In genomic region chr14:35403085-35403396, GRCh38 we compare ENCODE assay signal across 1 cellular context.
TF ChIP-seq lines count a peak whose summit lies in the region.

No MANE protein-coding gene starts in this region.

TF ChIP-seq in HepG2, 621 proteins besides CTCF, POLR2A, EP300 and RAD21 (continued from another document and continues in another):
- peak; percentile 50 for TF ChIP-seq POLR2G (IDR thresholded peaks at IDR 0.05; ENCODE audit: low read depth, low read length)
- no peak for TF ChIP-seq ZNF17 (CRISPR knock-in tag; IDR thresholded peaks at IDR 0.05)
- TF ChIP-seq ZNF550 (CRISPR knock-in tag; IDR thresholded peaks at IDR 0.05; ENCODE audit: borderline replicate concordance), result 0 out of 2 replicates have a peak, but pooled peaks have one; percentile 12
- no peak for TF ChIP-seq SAP130 (CRISPR knock-in tag; IDR thresholded peaks at IDR 0.05; ENCODE audit: low read depth)
- no peak for TF ChIP-seq RNF2 (conservative IDR thresholded peaks at IDR 0.05; ENCODE audit: low read depth)
- TF ChIP-seq, protein P1, sequence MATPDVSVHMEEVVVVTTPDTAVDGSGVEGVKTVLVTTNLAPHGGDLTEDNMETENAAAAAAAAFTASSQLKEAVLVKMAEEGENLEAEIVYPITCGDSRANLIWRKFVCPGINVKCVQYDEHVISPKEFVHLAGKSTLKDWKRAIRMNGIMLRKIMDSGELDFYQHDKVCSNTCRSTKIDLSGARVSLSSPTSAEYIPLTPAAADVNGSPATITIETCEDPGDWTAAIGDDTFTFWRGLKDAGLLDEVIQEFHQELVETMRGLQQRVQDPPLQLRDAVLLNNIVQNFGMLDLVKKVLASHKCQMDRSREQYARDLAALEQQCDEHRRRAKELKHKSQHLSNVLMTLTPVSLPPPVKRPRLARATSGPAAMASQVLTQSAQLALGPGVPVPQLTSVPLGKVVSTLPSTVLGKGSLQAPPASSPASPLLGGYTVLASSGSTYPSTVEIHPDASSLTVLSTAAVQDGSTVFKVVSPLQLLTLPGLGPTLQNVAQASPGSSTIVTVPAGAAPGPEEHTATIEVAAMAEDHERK (CRISPR knock-in tag; IDR thresholded peaks at IDR 0.05; ENCODE audit: low read depth), result no peak
- TF ChIP-seq ZFP62 (CRISPR knock-in tag; IDR thresholded peaks at IDR 0.05), result no peak
- TF ChIP-seq SCMH1 (CRISPR knock-in tag; IDR thresholded peaks at IDR 0.05; ENCODE audit: borderline replicate concordance), result no peak
- no peak for TF ChIP-seq MXD3 (CRISPR knock-in tag; IDR thresholded peaks at IDR 0.05)
- no peak for TF ChIP-seq ZNF781 (CRISPR knock-in tag; IDR thresholded peaks at IDR 0.05; ENCODE audit: borderline replicate concordance, not compliant biosample characterization)
- TF ChIP-seq, protein P2, sequence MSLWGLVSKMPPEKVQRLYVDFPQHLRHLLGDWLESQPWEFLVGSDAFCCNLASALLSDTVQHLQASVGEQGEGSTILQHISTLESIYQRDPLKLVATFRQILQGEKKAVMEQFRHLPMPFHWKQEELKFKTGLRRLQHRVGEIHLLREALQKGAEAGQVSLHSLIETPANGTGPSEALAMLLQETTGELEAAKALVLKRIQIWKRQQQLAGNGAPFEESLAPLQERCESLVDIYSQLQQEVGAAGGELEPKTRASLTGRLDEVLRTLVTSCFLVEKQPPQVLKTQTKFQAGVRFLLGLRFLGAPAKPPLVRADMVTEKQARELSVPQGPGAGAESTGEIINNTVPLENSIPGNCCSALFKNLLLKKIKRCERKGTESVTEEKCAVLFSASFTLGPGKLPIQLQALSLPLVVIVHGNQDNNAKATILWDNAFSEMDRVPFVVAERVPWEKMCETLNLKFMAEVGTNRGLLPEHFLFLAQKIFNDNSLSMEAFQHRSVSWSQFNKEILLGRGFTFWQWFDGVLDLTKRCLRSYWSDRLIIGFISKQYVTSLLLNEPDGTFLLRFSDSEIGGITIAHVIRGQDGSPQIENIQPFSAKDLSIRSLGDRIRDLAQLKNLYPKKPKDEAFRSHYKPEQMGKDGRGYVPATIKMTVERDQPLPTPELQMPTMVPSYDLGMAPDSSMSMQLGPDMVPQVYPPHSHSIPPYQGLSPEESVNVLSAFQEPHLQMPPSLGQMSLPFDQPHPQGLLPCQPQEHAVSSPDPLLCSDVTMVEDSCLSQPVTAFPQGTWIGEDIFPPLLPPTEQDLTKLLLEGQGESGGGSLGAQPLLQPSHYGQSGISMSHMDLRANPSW (CRISPR knock-in tag; IDR thresholded peaks at IDR 0.05; ENCODE audit: borderline replicate concordance), result no peak
- TF ChIP-seq, protein P3, sequence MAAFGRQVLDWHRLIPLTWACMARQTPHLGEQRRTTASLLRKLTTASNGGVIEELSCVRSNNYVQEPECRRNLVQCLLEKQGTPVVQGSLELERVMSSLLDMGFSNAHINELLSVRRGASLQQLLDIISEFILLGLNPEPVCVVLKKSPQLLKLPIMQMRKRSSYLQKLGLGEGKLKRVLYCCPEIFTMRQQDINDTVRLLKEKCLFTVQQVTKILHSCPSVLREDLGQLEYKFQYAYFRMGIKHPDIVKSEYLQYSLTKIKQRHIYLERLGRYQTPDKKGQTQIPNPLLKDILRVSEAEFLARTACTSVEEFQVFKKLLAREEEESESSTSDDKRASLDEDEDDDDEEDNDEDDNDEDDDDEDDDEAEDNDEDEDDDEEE (CRISPR knock-in tag; IDR thresholded peaks at IDR 0.05), result peak; percentile 84; the same call in 1 of the 2 replicates
- TF ChIP-seq IKZF4 (CRISPR knock-in tag; IDR thresholded peaks at IDR 0.05; ENCODE audit: borderline replicate concordance, low read depth, not compliant biosample characterization), result no peak
- TF ChIP-seq, protein P4, sequence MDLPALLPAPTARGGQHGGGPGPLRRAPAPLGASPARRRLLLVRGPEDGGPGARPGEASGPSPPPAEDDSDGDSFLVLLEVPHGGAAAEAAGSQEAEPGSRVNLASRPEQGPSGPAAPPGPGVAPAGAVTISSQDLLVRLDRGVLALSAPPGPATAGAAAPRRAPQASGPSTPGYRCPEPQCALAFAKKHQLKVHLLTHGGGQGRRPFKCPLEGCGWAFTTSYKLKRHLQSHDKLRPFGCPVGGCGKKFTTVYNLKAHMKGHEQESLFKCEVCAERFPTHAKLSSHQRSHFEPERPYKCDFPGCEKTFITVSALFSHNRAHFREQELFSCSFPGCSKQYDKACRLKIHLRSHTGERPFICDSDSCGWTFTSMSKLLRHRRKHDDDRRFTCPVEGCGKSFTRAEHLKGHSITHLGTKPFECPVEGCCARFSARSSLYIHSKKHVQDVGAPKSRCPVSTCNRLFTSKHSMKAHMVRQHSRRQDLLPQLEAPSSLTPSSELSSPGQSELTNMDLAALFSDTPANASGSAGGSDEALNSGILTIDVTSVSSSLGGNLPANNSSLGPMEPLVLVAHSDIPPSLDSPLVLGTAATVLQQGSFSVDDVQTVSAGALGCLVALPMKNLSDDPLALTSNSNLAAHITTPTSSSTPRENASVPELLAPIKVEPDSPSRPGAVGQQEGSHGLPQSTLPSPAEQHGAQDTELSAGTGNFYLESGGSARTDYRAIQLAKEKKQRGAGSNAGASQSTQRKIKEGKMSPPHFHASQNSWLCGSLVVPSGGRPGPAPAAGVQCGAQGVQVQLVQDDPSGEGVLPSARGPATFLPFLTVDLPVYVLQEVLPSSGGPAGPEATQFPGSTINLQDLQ (CRISPR knock-in tag; IDR thresholded peaks at IDR 0.05), result no peak
- no peak for TF ChIP-seq ZNF18 (CRISPR knock-in tag; IDR thresholded peaks at IDR 0.05; ENCODE audit: insufficient replicate concordance)
- no peak for TF ChIP-seq ZNF337 (CRISPR knock-in tag; IDR thresholded peaks at IDR 0.05; ENCODE audit: borderline replicate concordance, low read depth)
- TF ChIP-seq GATAD1 (CRISPR knock-in tag; IDR thresholded peaks at IDR 0.05), result no peak
- no peak for TF ChIP-seq KDM1A (CRISPR knock-in tag; IDR thresholded peaks at IDR 0.05)
- TF ChIP-seq, protein P5, sequence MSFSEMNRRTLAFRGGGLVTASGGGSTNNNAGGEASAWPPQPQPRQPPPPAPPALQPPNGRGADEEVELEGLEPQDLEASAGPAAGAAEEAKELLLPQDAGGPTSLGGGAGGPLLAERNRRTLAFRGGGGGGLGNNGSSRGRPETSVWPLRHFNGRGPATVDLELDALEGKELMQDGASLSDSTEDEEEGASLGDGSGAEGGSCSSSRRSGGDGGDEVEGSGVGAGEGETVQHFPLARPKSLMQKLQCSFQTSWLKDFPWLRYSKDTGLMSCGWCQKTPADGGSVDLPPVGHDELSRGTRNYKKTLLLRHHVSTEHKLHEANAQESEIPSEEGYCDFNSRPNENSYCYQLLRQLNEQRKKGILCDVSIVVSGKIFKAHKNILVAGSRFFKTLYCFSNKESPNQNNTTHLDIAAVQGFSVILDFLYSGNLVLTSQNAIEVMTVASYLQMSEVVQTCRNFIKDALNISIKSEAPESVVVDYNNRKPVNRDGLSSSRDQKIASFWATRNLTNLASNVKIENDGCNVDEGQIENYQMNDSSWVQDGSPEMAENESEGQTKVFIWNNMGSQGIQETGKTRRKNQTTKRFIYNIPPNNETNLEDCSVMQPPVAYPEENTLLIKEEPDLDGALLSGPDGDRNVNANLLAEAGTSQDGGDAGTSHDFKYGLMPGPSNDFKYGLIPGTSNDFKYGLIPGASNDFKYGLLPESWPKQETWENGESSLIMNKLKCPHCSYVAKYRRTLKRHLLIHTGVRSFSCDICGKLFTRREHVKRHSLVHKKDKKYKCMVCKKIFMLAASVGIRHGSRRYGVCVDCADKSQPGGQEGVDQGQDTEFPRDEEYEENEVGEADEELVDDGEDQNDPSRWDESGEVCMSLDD (CRISPR knock-in tag; IDR thresholded peaks at IDR 0.05; ENCODE audit: borderline replicate concordance), result no peak
- TF ChIP-seq SIN3B (IDR thresholded peaks at IDR 0.05; ENCODE audit: low read length), result 0 out of 2 replicates have a peak, but pooled peaks have one; percentile 14
- no peak for TF ChIP-seq FOXC1 (CRISPR knock-in tag; IDR thresholded peaks at IDR 0.05; ENCODE audit: borderline replicate concordance)
- TF ChIP-seq CREBL2 (CRISPR knock-in tag; IDR thresholded peaks at IDR 0.05; ENCODE audit: borderline replicate concordance), result no peak
- TF ChIP-seq, protein P6, sequence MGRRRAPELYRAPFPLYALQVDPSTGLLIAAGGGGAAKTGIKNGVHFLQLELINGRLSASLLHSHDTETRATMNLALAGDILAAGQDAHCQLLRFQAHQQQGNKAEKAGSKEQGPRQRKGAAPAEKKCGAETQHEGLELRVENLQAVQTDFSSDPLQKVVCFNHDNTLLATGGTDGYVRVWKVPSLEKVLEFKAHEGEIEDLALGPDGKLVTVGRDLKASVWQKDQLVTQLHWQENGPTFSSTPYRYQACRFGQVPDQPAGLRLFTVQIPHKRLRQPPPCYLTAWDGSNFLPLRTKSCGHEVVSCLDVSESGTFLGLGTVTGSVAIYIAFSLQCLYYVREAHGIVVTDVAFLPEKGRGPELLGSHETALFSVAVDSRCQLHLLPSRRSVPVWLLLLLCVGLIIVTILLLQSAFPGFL (CRISPR knock-in tag; IDR thresholded peaks at IDR 0.05), result no peak
- no peak for TF ChIP-seq MEIS1 (CRISPR knock-in tag; IDR thresholded peaks at IDR 0.05; ENCODE audit: borderline replicate concordance)
- no peak for TF ChIP-seq ZNF616 (CRISPR knock-in tag; IDR thresholded peaks at IDR 0.05; ENCODE audit: low read depth)
- TF ChIP-seq EED (CRISPR knock-in tag; IDR thresholded peaks at IDR 0.05), result no peak
- TF ChIP-seq ZNF232 (CRISPR knock-in tag; IDR thresholded peaks at IDR 0.05; ENCODE audit: borderline replicate concordance), result no peak
- TF ChIP-seq TP53 (CRISPR knock-in tag; conservative IDR thresholded peaks at IDR 0.05), result no peak
- TF ChIP-seq, protein P7, sequence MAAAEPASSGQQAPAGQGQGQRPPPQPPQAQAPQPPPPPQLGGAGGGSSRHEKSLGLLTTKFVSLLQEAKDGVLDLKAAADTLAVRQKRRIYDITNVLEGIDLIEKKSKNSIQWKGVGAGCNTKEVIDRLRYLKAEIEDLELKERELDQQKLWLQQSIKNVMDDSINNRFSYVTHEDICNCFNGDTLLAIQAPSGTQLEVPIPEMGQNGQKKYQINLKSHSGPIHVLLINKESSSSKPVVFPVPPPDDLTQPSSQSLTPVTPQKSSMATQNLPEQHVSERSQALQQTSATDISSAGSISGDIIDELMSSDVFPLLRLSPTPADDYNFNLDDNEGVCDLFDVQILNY (CRISPR knock-in tag; conservative IDR thresholded peaks at IDR 0.05), result 0 out of 2 replicates have a peak, but pooled peaks have one; percentile 22
- 0 out of 2 replicates have a peak, but pooled peaks have one; percentile 15 for TF ChIP-seq MTF2 (CRISPR knock-in tag; IDR thresholded peaks at IDR 0.05; ENCODE audit: borderline replicate concordance)
- TF ChIP-seq MAFF (IDR thresholded peaks at IDR 0.05; ENCODE audit: low read depth, low read length), result no peak
- TF ChIP-seq ZBTB38 (CRISPR knock-in tag; IDR thresholded peaks at IDR 0.05), result no peak
- TF ChIP-seq ZMYM3 (CRISPR knock-in tag; IDR thresholded peaks at IDR 0.05), result no peak
- TF ChIP-seq PAX8 (CRISPR knock-in tag; IDR thresholded peaks at IDR 0.05; ENCODE audit: borderline replicate concordance), result no peak
- 0 out of 2 replicates have a peak, but pooled peaks have one; percentile 16 for TF ChIP-seq RERE (CRISPR knock-in tag; IDR thresholded peaks at IDR 0.05; ENCODE audit: low read depth)
- 0 out of 2 replicates have a peak, but pooled peaks have one; percentile 54 for TF ChIP-seq NR3C1 (CRISPR knock-in tag; IDR thresholded peaks at IDR 0.05)
- no peak for TF ChIP-seq STAG1 (CRISPR knock-in tag; IDR thresholded peaks at IDR 0.05)
- no peak for TF ChIP-seq ZNF20 (CRISPR knock-in tag; IDR thresholded peaks at IDR 0.05)
- no peak for TF ChIP-seq ZNF30 (CRISPR knock-in tag; IDR thresholded peaks at IDR 0.05)
- TF ChIP-seq PAF1 (CRISPR knock-in tag; IDR thresholded peaks at IDR 0.05), result peak; percentile 74; the same call in 1 of the 2 replicates
- no peak for TF ChIP-seq KLF9 (CRISPR knock-in tag; IDR thresholded peaks at IDR 0.05; ENCODE audit: low read depth)
